23 cellular contexts compared by ENCODE assay signal in the genomic region with DNA sequence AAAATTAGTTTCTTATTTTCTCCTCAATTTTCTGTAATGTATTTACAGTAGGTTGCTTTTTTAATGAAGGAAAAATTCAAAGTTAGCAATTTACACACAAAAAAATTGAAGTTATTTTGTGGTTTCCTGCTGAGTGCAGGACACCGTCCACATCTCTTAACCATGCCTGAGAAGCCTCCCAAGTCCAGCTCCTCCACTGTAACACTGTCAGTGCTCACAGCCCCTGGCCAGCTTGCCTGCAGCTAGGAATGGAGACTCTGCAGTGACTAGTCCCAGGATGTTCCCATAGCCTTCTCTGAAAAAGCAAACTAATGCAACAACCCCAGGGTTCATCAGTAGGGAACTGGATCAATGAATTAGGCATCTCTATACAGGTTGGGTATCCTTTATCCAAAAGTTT. TPM values are rescaled to one million over a fixed set of nuclear protein-coding genes. Genes with fewer than 3 reads are reported as not detected.
DNase-seq lines count a peak whose midpoint lies in the region; ATAC-seq, FAIRE-seq and TF ChIP-seq lines count a peak whose summit lies in the region.
"Had no signal": no experiment of that assay in that cellular context is flagged by ENCODE, and none has a peak within 500 bp of the region (broad histone marks: within the 10 kb centered on the region; RNA-seq: fewer than 3 reads in every experiment).

No MANE protein-coding gene starts in this region.

- H3K36me3 ChIP-seq in adipocyte (ENCODE audit: control insufficient read depth, insufficient read depth, low read length, severe bottlenecking): peaks cover 13% of the 10 kb centered on the region
- H3K36me3 ChIP-seq in kidney (ENCODE audit: control insufficient read depth in 1 of 2, insufficient read depth in 2 of 2, low read length in 2 of 2): no peaks in the 10 kb centered on the region
- H3K36me3 ChIP-seq in upper lobe of right lung: no peaks in the 10 kb centered on the region

- intact Hi-C loops in kidney (cut with DNase I): no loop called here
- intact Hi-C loops in upper lobe of right lung (cut with DNase I): no loop called here

- no peak for FAIRE-seq in kidney (lab: Jason Lieb, UNC)
- FAIRE-seq: A549, GM12878, GM18507 had no signal

- ATAC-seq in upper lobe of right lung (no peak), HG02571 (IDR thresholded peaks at IDR 0.05; ENCODE audit: unreplicated experiment) (no peak)
- ATAC-seq: A549, GM12878, GM23338 had no signal

- H3K9ac ChIP-seq in adipocyte (ENCODE audit: low read length) (no peak overlapping the region), kidney (ENCODE audit: low read length in 2 of 2) (no peak overlapping the region)
- H3K9ac ChIP-seq: BLaER1 treated with 17β-estradiol and CSF1 and Interleukin-3, amounts not matched to agents 10 nM and 100 nM had no signal

- peak; percentile 20 for DNase-seq in EL
- peak; percentile 25 for DNase-seq in adipocyte (ENCODE audit: low read depth)
- DNase-seq in kidney: peak; percentile 32
- peak; percentile 6 for DNase-seq in upper lobe of right lung
- no peak for DNase-seq in effector CD8-positive, alpha-beta T cell (lab: John Stamatoyannopoulos, UW)
- DNase-seq in NCI-H1092 (lab: John Stamatoyannopoulos, UW): no peak
- DNase-seq in stimulated activated CD4-positive, alpha-beta T cell treated with anti-CD3 and anti-CD28 coated beads, Interleukin-2, amount 100 ng/mL, for 48 hours: no peak
- DNase-seq: Calu3; CD4-positive, CD25-positive, alpha-beta regulatory T cell; DMS 273 treated with DMSO at 0.1 percent for 48 hours; DMS79; GDM1; H9; Kasumi-1; KBM-7 had no signal

- no peaks in the 10 kb centered on the region for H3K27me3 ChIP-seq in adipocyte (replicated peaks; ENCODE audit: control insufficient read depth, insufficient read depth, low read length)
- no peaks in the 10 kb centered on the region for H3K27me3 ChIP-seq in upper lobe of right lung
- H3K27me3 ChIP-seq: BLaER1 treated with 17β-estradiol and CSF1 and Interleukin-3, amounts not matched to agents 10 nM and 100 nM had no signal

- H3K4me1 ChIP-seq in adipocyte (ENCODE audit: control insufficient read depth, insufficient read depth, low read length) (no peaks in the 10 kb centered on the region), kidney (ENCODE audit: control insufficient read depth in 1 of 2, insufficient read depth in 1 of 2, low read depth in 1 of 2, low read length in 2 of 2) (peaks cover 7 to 8% of the 10 kb centered on the region in 2 donors), upper lobe of right lung (no peaks in the 10 kb centered on the region)
- H3K4me1 ChIP-seq: A549 had no signal

- H3K9me3 ChIP-seq in adipocyte (ENCODE audit: control insufficient read depth, low read length) (no peaks in the 10 kb centered on the region), kidney (ENCODE audit: control insufficient read depth in 1 of 2, low read length in 2 of 2) (no peaks in the 10 kb centered on the region), upper lobe of right lung (no peaks in the 10 kb centered on the region)
- H3K9me3 ChIP-seq: A549; BLaER1 treated with 17β-estradiol and CSF1 and Interleukin-3, amounts not matched to agents 10 nM and 100 nM had no signal

- H3K27ac ChIP-seq in kidney (ENCODE audit: low read depth in 2 of 2, low read length in 2 of 2): no peak overlapping the region
- no peak overlapping the region for H3K27ac ChIP-seq in upper lobe of right lung
- H3K27ac ChIP-seq: A549; BLaER1 treated with 17β-estradiol and CSF1 and Interleukin-3, amounts not matched to agents 10 nM and 100 nM; HL-60 had no signal

- no peak overlapping the region for H3K4me3 ChIP-seq in adipocyte (ENCODE audit: low read length)
- H3K4me3 ChIP-seq in kidney (ENCODE audit: low read length in 2 of 2): no peak overlapping the region
- H3K4me3 ChIP-seq in upper lobe of right lung: no peak overlapping the region
- H3K4me3 ChIP-seq: A549; BLaER1 treated with 17β-estradiol and CSF1 and Interleukin-3, amounts not matched to agents 10 nM and 100 nM; GM12878; GM23338 had no signal

- TF ChIP-seq CTCF in kidney (IDR thresholded peaks at IDR 0.05; ENCODE audit: borderline replicate concordance, extremely low read depth, insufficient read depth): no peak
- TF ChIP-seq CTCF in upper lobe of right lung (IDR thresholded peaks at IDR 0.05): no peak

RNA-seq across cellular contexts. Expression of a gene that starts 3.5 kb away (rescaled TPM):
- total RNA-seq in kidney: not detected
- not detected for polyA plus RNA-seq in kidney (ENCODE audit: insufficient read depth, low read depth, low replicate concordance)
- total RNA-seq in upper lobe of right lung: not detected
- total RNA-seq: Calu3; CD4-positive, CD25-positive, alpha-beta regulatory T cell; GM12878; GM23338; H9 had no signal
- polyA plus RNA-seq: A549; AG04450; CD4-positive, CD25-positive, alpha-beta regulatory T cell; GM12878; GM23338 had no signal

Comparison
In these comparisons a context has a peak if more than half of its experiments do, and no peak if none do; other contexts are left out.
1. DNase-seq: peak in EL (single experiment), adipocyte (single experiment), kidney (single experiment) and upper lobe of right lung (single experiment); none in effector CD8-positive, alpha-beta T cell (single experiment), NCI-H1092 (single experiment) and stimulated activated CD4-positive, alpha-beta T cell treated with anti-CD3 and anti-CD28 coated beads, Interleukin-2, amount 100 ng/mL, for 48 hours (0 of 2).